In genomic region chr19:32457540-32457939, GRCh38 we compare ENCODE assay signal across 22 cellular contexts. TPM values are rescaled to one million over a fixed set of nuclear protein-coding genes. Genes with fewer than 3 reads are reported as not detected.
DNase-seq lines count a peak whose midpoint lies in the region; ATAC-seq and TF ChIP-seq lines count a peak whose summit lies in the region.
"Had no signal": no experiment of that assay in that cellular context is flagged by ENCODE, and none has a peak within 500 bp of the region (broad histone marks: within the 10 kb centered on the region; RNA-seq: fewer than 3 reads in every experiment).

No MANE protein-coding gene starts in this region.

- H3K27me3 Mint-ChIP-seq in activated T-helper 17 cell treated with anti-CD3 and anti-CD28 coated beads, Interleukin-2, amount 50 U/mL, for 72 hours: no peaks in the 10 kb centered on the region
- H3K27me3 Mint-ChIP-seq in nephron (ENCODE audit: low read depth): no peaks in the 10 kb centered on the region
- H3K27me3 Mint-ChIP-seq: T-cell had no signal

- DNase-seq in cerebellar cortex (ENCODE audit: low spot score): no peak
- DNase-seq in activated naive CD4-positive, alpha-beta T cell treated with anti-CD3 and anti-CD28 coated beads, Interleukin-2, amount 50 U/mL, for 72 hours (ENCODE audit: low spot score in 2 of 2): no peak
- DNase-seq in NCI-H510A treated with DMSO at 0.1 percent for 48 hours (lab: John Stamatoyannopoulos, UW): no peak
- DNase-seq: DMS53; GF-D8; NCI-H1092 treated with DMSO at 0.1 percent for 48 hours; NCI-H1436 treated with DMSO at 0.1 percent for 48 hours; NCI-H1930; NCI-H2227 treated with DMSO at 0.1 percent for 48 hours; NCI-H510A; NCI-H748 treated with DMSO at 0.1 percent for 48 hours; NK-92 treated with Interleukin-12 subunit alpha and Interleukin-12 subunit beta, amount 100 ng/mL, for 24 hours; SIG-M5; T-cell had no signal

- no peak for TF ChIP-seq CTCF in nephron (IDR thresholded peaks at IDR 0.05; ENCODE audit: unreplicated experiment in 3 of 3)

- H3K27me3 ChIP-seq in BLaER1: no peaks in the 10 kb centered on the region

- no peaks in the 10 kb centered on the region for H4K20me1 ChIP-seq in BLaER1

- no peaks in the 10 kb centered on the region for H3K9me3 Mint-ChIP-seq in activated T-helper 17 cell treated with anti-CD3 and anti-CD28 coated beads, Interleukin-2, amount 50 U/mL, for 72 hours
- no peaks in the 10 kb centered on the region for H3K9me3 Mint-ChIP-seq in nephron
- no peaks in the 10 kb centered on the region for H3K9me3 Mint-ChIP-seq in activated naive CD4-positive, alpha-beta T cell treated with anti-CD3 and anti-CD28 coated beads, Interleukin-2, amount 50 U/mL, for 72 hours
- H3K9me3 Mint-ChIP-seq: CD14-positive monocyte, T-cell had no signal

- H3K4me1 Mint-ChIP-seq in activated T-helper 17 cell treated with anti-CD3 and anti-CD28 coated beads, Interleukin-2, amount 50 U/mL, for 72 hours: peaks cover 10% of the 10 kb centered on the region
- H3K4me1 Mint-ChIP-seq in nephron: peaks cover 13% of the 10 kb centered on the region
- H3K4me1 Mint-ChIP-seq: CD14-positive monocyte had no signal

- peaks cover 5% of the 10 kb centered on the region for H3K36me3 Mint-ChIP-seq in activated T-helper 17 cell treated with anti-CD3 and anti-CD28 coated beads, Interleukin-2, amount 50 U/mL, for 72 hours (ENCODE audit: low read depth)
- peaks cover 62% of the 10 kb centered on the region for H3K36me3 Mint-ChIP-seq in nephron (ENCODE audit: low read depth)
- no peaks in the 10 kb centered on the region for H3K36me3 Mint-ChIP-seq in activated naive CD4-positive, alpha-beta T cell treated with anti-CD3 and anti-CD28 coated beads, Interleukin-2, amount 50 U/mL, for 72 hours

- no peak overlapping the region for H3K27ac ChIP-seq in BLaER1
- H3K27ac ChIP-seq: RWPE1 had no signal

- peaks cover 76% of the 10 kb centered on the region for H3K36me3 ChIP-seq in BLaER1

- no peaks in the 10 kb centered on the region for H3K9me3 ChIP-seq in BLaER1

- H3K9ac ChIP-seq in BLaER1: no peak overlapping the region

- peaks cover 19% of the 10 kb centered on the region for H3K4me1 ChIP-seq in BLaER1

- H3K4me2 ChIP-seq in BLaER1: peak overlapping the region; percentile 42; the same call in 1 of the 2 replicates

- H3K4me3 ChIP-seq in BLaER1: no peak overlapping the region
- H3K4me3 ChIP-seq: K562 had no signal

- peak; percentile 49 for ATAC-seq in HG02870 (IDR thresholded peaks at IDR 0.05; ENCODE audit: unreplicated experiment)
- ATAC-seq in activated T-helper 17 cell treated with anti-CD3 and anti-CD28 coated beads, Interleukin-2, amount 50 U/mL, for 72 hours (replicated peaks): peak; percentile 62
- ATAC-seq in activated naive CD4-positive, alpha-beta T cell treated with anti-CD3 and anti-CD28 coated beads, Interleukin-2, amount 50 U/mL, for 72 hours: no peak
- ATAC-seq: K562, SK-N-SH treated with all-trans-retinoic acid at 6 μM for 48 hours, T-cell had no signal

- no peak overlapping the region for H3K27ac Mint-ChIP-seq in activated T-helper 17 cell treated with anti-CD3 and anti-CD28 coated beads, Interleukin-2, amount 50 U/mL, for 72 hours
- H3K27ac Mint-ChIP-seq in nephron: peak overlapping the region; percentile 67 to 87 (median 85)
- H3K27ac Mint-ChIP-seq in activated naive CD4-positive, alpha-beta T cell treated with anti-CD3 and anti-CD28 coated beads, Interleukin-2, amount 50 U/mL, for 72 hours: no peak overlapping the region
- H3K27ac Mint-ChIP-seq: CD14-positive monocyte, T-cell had no signal

- H3K4me3 Mint-ChIP-seq in activated T-helper 17 cell treated with anti-CD3 and anti-CD28 coated beads, Interleukin-2, amount 50 U/mL, for 72 hours: no peak overlapping the region
- H3K4me3 Mint-ChIP-seq in nephron: no peak overlapping the region
- H3K4me3 Mint-ChIP-seq: CD14-positive monocyte, T-cell had no signal

RNA-seq across cellular contexts. Expression of gene DPY19L3, which starts 52.0 kb away (rescaled TPM):
- total RNA-seq in activated T-helper 17 cell treated with anti-CD3 and anti-CD28 coated beads, Interleukin-2, amount 50 U/mL, for 72 hours: 10 to 100 TPM; 14.8 to 15.0 TPM
- 10 to 100 TPM; 15.4 to 22.2 TPM for total RNA-seq in activated naive CD4-positive, alpha-beta T cell treated with anti-CD3 and anti-CD28 coated beads, Interleukin-2, amount 50 U/mL, for 72 hours

Comparison
In these comparisons a context has a peak if more than half of its experiments do, and no peak if none do; other contexts are left out.
1. ATAC-seq: peak in HG02870 (single experiment) and activated T-helper 17 cell treated with anti-CD3 and anti-CD28 coated beads, Interleukin-2, amount 50 U/mL, for 72 hours (single experiment); none in activated naive CD4-positive, alpha-beta T cell treated with anti-CD3 and anti-CD28 coated beads, Interleukin-2, amount 50 U/mL, for 72 hours (0 of 2).
2. H3K27ac Mint-ChIP-seq: peak in nephron (3 of 3); none in activated T-helper 17 cell treated with anti-CD3 and anti-CD28 coated beads, Interleukin-2, amount 50 U/mL, for 72 hours (single experiment) and activated naive CD4-positive, alpha-beta T cell treated with anti-CD3 and anti-CD28 coated beads, Interleukin-2, amount 50 U/mL, for 72 hours (0 of 2).